ENCODE assay signal across 11 cellular contexts in the genomic region with DNA sequence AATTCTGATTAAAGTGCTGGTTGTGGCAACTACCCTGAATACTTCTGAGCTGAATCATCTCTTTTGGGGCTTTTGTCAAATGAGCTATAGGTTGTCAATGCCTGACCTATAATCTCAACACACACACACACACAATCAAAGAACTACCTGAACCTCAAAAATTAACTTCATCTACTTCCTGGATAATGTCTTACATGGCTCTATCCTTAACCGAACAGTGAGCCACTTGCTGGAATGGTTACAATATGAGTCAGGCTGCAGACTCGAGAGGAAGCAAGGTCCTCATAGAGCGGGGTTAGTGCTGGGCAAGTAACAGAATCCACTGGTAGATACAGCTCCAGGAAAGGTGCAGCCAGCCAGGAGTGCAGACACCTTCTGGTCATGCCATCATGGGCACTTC.
A peak's percentile ranks its signal among the peaks of the same experiment; 100 is the strongest.
DNase-seq lines count a peak whose midpoint lies in the region; ATAC-seq, FAIRE-seq and TF ChIP-seq lines count a peak whose summit lies in the region.
"Had no signal": no experiment of that assay in that cellular context is flagged by ENCODE, and none has a peak within 500 bp of the region (broad histone marks: within the 10 kb centered on the region; RNA-seq: fewer than 3 reads in every experiment).

No MANE protein-coding gene starts in this region.

- DNase-seq in HFFc6: peak; percentile 84
- peak; percentile 92 for DNase-seq in astrocyte (ENCODE audit: low read depth)
- DNase-seq in iris pigment epithelial cell (ENCODE audit: low read depth): peak; percentile 93
- peak in 1 of 2 donors; percentile 54 for DNase-seq in tibial artery
- DNase-seq in activated CD4-positive, alpha-beta T cell treated with anti-CD3 and anti-CD28 coated beads, Interleukin-2, amount 50 U/mL, for 4 hours: no peak
- no peak for DNase-seq in HEK293T (ENCODE audit: extremely low spot score)
- DNase-seq in Ammon's horn (ENCODE audit: low spot score): no peak

- intact Hi-C loops in tibial artery (cut with DNase I; ENCODE audit: low total_unique reads): no loop called here

- no peaks in the 10 kb centered on the region for H3K36me3 ChIP-seq in astrocyte (ENCODE audit: insufficient read depth, low read length)
- H3K36me3 ChIP-seq in tibial artery: no peaks in the 10 kb centered on the region
- H3K36me3 ChIP-seq: tibial nerve had no signal

- H3K9ac ChIP-seq in astrocyte (ENCODE audit: low read length): peak overlapping the region; percentile 28

- H3K4me3 Mint-ChIP-seq in HFFc6: peak overlapping the region; percentile 73
- peak overlapping the region; percentile 7 for H3K4me3 Mint-ChIP-seq in astrocyte (ENCODE audit: unreplicated experiment)
- H3K4me3 Mint-ChIP-seq: T-helper 1 cell treated with Interleukin-12 subunit alpha and Interleukin-12 subunit beta and Interleukin-4 antibody, amounts not matched to agents 30 μg/mL and 1 μg/mL, for 36 hours had no signal

- H3K27ac Mint-ChIP-seq in HFFc6 (peak overlapping the region; percentile 94), astrocyte (ENCODE audit: unreplicated experiment) (peak overlapping the region; percentile 64)
- H3K27ac Mint-ChIP-seq: T-helper 1 cell treated with Interleukin-12 subunit alpha and Interleukin-12 subunit beta and Interleukin-4 antibody, amounts not matched to agents 30 μg/mL and 1 μg/mL, for 36 hours had no signal

- H3K27ac ChIP-seq in astrocyte (ENCODE audit: low read depth, low read length): peak overlapping the region; percentile 92
- peak overlapping the region; percentile 39 to 59 for H3K27ac ChIP-seq in tibial artery

- TF ChIP-seq CTCF in HFFc6 (IDR thresholded peaks at IDR 0.05): no peak
- no peak for TF ChIP-seq CTCF in astrocyte (IDR thresholded peaks at IDR 0.05; ENCODE audit: insufficient read depth, low read depth, low read length)
- TF ChIP-seq CTCF in tibial artery (IDR thresholded peaks at IDR 0.05): no peak

- H3K9me3 ChIP-seq in astrocyte (ENCODE audit: insufficient read depth, low read depth, low read length) (no peaks in the 10 kb centered on the region), tibial artery (no peaks in the 10 kb centered on the region)
- H3K9me3 ChIP-seq: tibial nerve had no signal

- H3K79me2 ChIP-seq in astrocyte (ENCODE audit: insufficient read depth, low read length): peaks cover 77% of the 10 kb centered on the region

- CTCF ChIA-PET in HEK293T (lab: Yijun Ruan, JAX): interaction anchor here (1.0 to 3.1 kb wide), 3 partner anchors 12 to 139 kb away, joined by 3 to 18 read pairs (median 8); no protein-coding TSS in a partner anchor

- H3K4me2 ChIP-seq in astrocyte (ENCODE audit: low read length): peak overlapping the region; percentile 69

- POLR2A ChIA-PET in HEK293T (lab: Yijun Ruan, JAX): no interaction called here

- H3K9me3 Mint-ChIP-seq in HFFc6 (peaks cover 11% of the 10 kb centered on the region), astrocyte (ENCODE audit: unreplicated experiment) (no peaks in the 10 kb centered on the region)
- H3K9me3 Mint-ChIP-seq: T-helper 1 cell treated with Interleukin-12 subunit alpha and Interleukin-12 subunit beta and Interleukin-4 antibody, amounts not matched to agents 30 μg/mL and 1 μg/mL, for 36 hours had no signal

- H2AFZ ChIP-seq in astrocyte (ENCODE audit: low read depth, low read length): no peak overlapping the region

- ATAC-seq in HG02642 (IDR thresholded peaks at IDR 0.05; ENCODE audit: poor library complexity, unreplicated experiment): no peak

- H3K36me3 Mint-ChIP-seq in HFFc6 (ENCODE audit: low read depth): peaks cover 23% of the 10 kb centered on the region
- H3K36me3 Mint-ChIP-seq in astrocyte (ENCODE audit: low read depth, unreplicated experiment): peaks cover 7% of the 10 kb centered on the region

- no peaks in the 10 kb centered on the region for H3K27me3 ChIP-seq in astrocyte (ENCODE audit: insufficient read depth, low read length)
- H3K27me3 ChIP-seq in tibial artery: no peaks in the 10 kb centered on the region
- H3K27me3 ChIP-seq: tibial nerve had no signal

- H3K27me3 Mint-ChIP-seq in HFFc6 (ENCODE audit: insufficient read depth): peaks cover 12% of the 10 kb centered on the region
- no peaks in the 10 kb centered on the region for H3K27me3 Mint-ChIP-seq in astrocyte (ENCODE audit: low read depth, unreplicated experiment)

- H3K4me3 ChIP-seq in astrocyte (ENCODE audit: insufficient read depth, low read depth, low read length) (peak overlapping the region; percentile 10), tibial artery (no peak overlapping the region)
- H3K4me3 ChIP-seq: tibial nerve had no signal

- peaks cover 53% of the 10 kb centered on the region for H3K4me1 ChIP-seq in astrocyte (ENCODE audit: insufficient read depth, low read length)
- H3K4me1 ChIP-seq in tibial artery: peaks cover 0 to 46% (median 23%) of the 10 kb centered on the region in 4 donors

- no peaks in the 10 kb centered on the region for H4K20me1 ChIP-seq in astrocyte (ENCODE audit: insufficient read depth, low read length)

- FAIRE-seq in astrocyte (lab: Jason Lieb, UNC): peak; percentile 96
- FAIRE-seq: colon had no signal

- H3K4me1 Mint-ChIP-seq in HFFc6 (ENCODE audit: low read depth): peaks cover 87% of the 10 kb centered on the region
- peaks cover 57% of the 10 kb centered on the region for H3K4me1 Mint-ChIP-seq in astrocyte (ENCODE audit: low read depth, unreplicated experiment)

TF ChIP-seq in HEK293T, 16 proteins besides CTCF, POLR2A, EP300 and RAD21:
- TF ChIP-seq ARNT (IDR thresholded peaks at IDR 0.05) (no peak), FOXM1 (IDR thresholded peaks at IDR 0.05; ENCODE audit: borderline replicate concordance) (no peak), ZNF384 (IDR thresholded peaks at IDR 0.05) (no peak), ELF4 (IDR thresholded peaks at IDR 0.05) (no peak), BHLHE40 (IDR thresholded peaks at IDR 0.05; ENCODE audit: borderline replicate concordance) (no peak), L3MBTL2 (conservative IDR thresholded peaks at IDR 0.05) (no peak), FOXK2 (IDR thresholded peaks at IDR 0.05) (no peak), SP1 (IDR thresholded peaks at IDR 0.05) (no peak), SUZ12 (IDR thresholded peaks at IDR 0.05) (no peak), CTBP1 (IDR thresholded peaks at IDR 0.05; ENCODE audit: borderline replicate concordance) (no peak), FOXA1 (IDR thresholded peaks at IDR 0.05) (no peak), TARDBP (IDR thresholded peaks at IDR 0.05) (no peak), NFRKB (IDR thresholded peaks at IDR 0.05) (no peak), LEF1 (IDR thresholded peaks at IDR 0.05; ENCODE audit: borderline replicate concordance) (no peak), HDGF (IDR thresholded peaks at IDR 0.05; ENCODE audit: borderline replicate concordance) (no peak)
- TF ChIP-seq, protein P1, sequence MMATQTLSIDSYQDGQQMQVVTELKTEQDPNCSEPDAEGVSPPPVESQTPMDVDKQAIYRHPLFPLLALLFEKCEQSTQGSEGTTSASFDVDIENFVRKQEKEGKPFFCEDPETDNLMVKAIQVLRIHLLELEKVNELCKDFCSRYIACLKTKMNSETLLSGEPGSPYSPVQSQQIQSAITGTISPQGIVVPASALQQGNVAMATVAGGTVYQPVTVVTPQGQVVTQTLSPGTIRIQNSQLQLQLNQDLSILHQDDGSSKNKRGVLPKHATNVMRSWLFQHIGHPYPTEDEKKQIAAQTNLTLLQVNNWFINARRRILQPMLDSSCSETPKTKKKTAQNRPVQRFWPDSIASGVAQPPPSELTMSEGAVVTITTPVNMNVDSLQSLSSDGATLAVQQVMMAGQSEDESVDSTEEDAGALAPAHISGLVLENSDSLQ (IDR thresholded peaks at IDR 0.05): no peak

Comparison
In these comparisons a context has a peak if more than half of its experiments do, and no peak if none do; other contexts are left out.
1. DNase-seq: peak in HFFc6 (single experiment), astrocyte (single experiment) and iris pigment epithelial cell (single experiment); none in activated CD4-positive, alpha-beta T cell treated with anti-CD3 and anti-CD28 coated beads, Interleukin-2, amount 50 U/mL, for 4 hours (0 of 2), HEK293T (single experiment) and Ammon's horn (single experiment).